Comparison of ENCODE assay signal across 25 cellular contexts in the genomic region with DNA sequence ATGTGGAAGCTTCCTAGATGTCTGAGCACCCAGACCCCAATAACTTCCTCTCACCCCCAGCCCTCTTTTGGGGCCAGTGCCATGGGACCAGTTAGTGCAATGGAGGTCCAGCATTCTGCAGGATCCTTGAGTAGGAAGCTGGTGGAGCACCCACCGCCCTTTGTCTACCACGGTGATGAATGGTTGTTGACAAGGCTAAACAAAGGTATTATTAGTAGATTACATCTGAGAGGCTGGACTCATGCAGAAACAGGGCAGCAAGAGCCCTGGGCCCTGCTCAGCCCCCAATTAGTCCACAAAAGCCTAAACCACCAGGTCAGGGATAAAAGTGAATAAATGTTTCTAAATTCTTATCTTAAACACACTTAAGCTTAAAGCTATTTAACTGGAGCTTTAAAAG.
"Had no signal": no experiment of that assay in that cellular context is flagged by ENCODE, and none has a peak within 500 bp of the region (broad histone marks: within the 10 kb centered on the region; RNA-seq: fewer than 3 reads in every experiment).

No MANE protein-coding gene starts in this region.

- H3K9me3 ChIP-seq: gastroesophageal sphincter, pancreas, stomach, thyroid gland had no signal

- H3K9me3 Mint-ChIP-seq: immature natural killer cell; natural killer cell; stimulated activated effector memory CD8-positive, alpha-beta T cell treated with anti-CD3 and anti-CD28 coated beads, Interleukin-12 subunit alpha, Interleukin-12 subunit beta, amount 100 ng/mL, for 72 hours had no signal

- H3K27me3 ChIP-seq: gastroesophageal sphincter, pancreas, thyroid gland had no signal

- H3K4me3 Mint-ChIP-seq: immature natural killer cell; memory B cell; natural killer cell; stimulated activated effector memory CD8-positive, alpha-beta T cell treated with anti-CD3 and anti-CD28 coated beads, Interleukin-12 subunit alpha, Interleukin-12 subunit beta, amount 100 ng/mL, for 72 hours had no signal

- DNase-seq: cerebellar nuclear complex; cortex of kidney; effector CD4-positive, alpha-beta T cell; foreskin fibroblast; glutamatergic neuron; hypothalamus; immature natural killer cell; natural killer cell; occipital lobe; pancreas; stimulated activated CD4-positive, alpha-beta T cell treated with anti-CD3 and anti-CD28 coated beads, Interleukin-12 subunit alpha, Interleukin-12 subunit beta, amount 100 ng/mL, for 4 hours; stimulated activated CD4-positive, alpha-beta T cell treated with anti-CD3 and anti-CD28 coated beads, Interleukin-1b, Interleukin-23, amount 100 ng/mL, for 48 hours; stimulated activated CD4-positive, alpha-beta T cell treated with anti-CD3 and anti-CD28 coated beads, Interleukin-4, amount 100 ng/mL, for 24 hours; stimulated activated naive CD4-positive, alpha-beta T cell treated with Interleukin-2 at 50 U/mL for 16 hours; stomach; thyroid gland; trophoblast cell had no signal

- H3K36me3 ChIP-seq: gastroesophageal sphincter, pancreas, stomach, thyroid gland had no signal

- H3K4me2 ChIP-seq: smooth muscle cell had no signal

- H3K27ac ChIP-seq: epithelial cell of prostate, gastroesophageal sphincter, pancreas, stomach, thyroid gland had no signal

- H3K27me3 Mint-ChIP-seq: memory B cell had no signal

- H3K4me3 ChIP-seq: gastroesophageal sphincter, lung, pancreas, smooth muscle cell, stomach, thyroid gland had no signal

- H3K27ac Mint-ChIP-seq: immature natural killer cell; memory B cell; natural killer cell; stimulated activated effector memory CD8-positive, alpha-beta T cell treated with anti-CD3 and anti-CD28 coated beads, Interleukin-12 subunit alpha, Interleukin-12 subunit beta, amount 100 ng/mL, for 72 hours had no signal

- H3K36me3 Mint-ChIP-seq: immature natural killer cell; memory B cell; natural killer cell; stimulated activated effector memory CD8-positive, alpha-beta T cell treated with anti-CD3 and anti-CD28 coated beads, Interleukin-12 subunit alpha, Interleukin-12 subunit beta, amount 100 ng/mL, for 72 hours had no signal

- H3K4me1 Mint-ChIP-seq: immature natural killer cell; memory B cell; natural killer cell; stimulated activated effector memory CD8-positive, alpha-beta T cell treated with anti-CD3 and anti-CD28 coated beads, Interleukin-12 subunit alpha, Interleukin-12 subunit beta, amount 100 ng/mL, for 72 hours had no signal

- H3K4me1 ChIP-seq: gastroesophageal sphincter, pancreas, stomach, thyroid gland had no signal

- ATAC-seq: esophagus mucosa; gastroesophageal sphincter; natural killer cell; pancreas; sciatic nerve; stimulated activated effector memory CD8-positive, alpha-beta T cell treated with anti-CD3 and anti-CD28 coated beads, Interleukin-12 subunit alpha, Interleukin-12 subunit beta, amount 100 ng/mL, for 72 hours had no signal
